Comparison of ENCODE assay signal across 19 cellular contexts in the genomic region with DNA sequence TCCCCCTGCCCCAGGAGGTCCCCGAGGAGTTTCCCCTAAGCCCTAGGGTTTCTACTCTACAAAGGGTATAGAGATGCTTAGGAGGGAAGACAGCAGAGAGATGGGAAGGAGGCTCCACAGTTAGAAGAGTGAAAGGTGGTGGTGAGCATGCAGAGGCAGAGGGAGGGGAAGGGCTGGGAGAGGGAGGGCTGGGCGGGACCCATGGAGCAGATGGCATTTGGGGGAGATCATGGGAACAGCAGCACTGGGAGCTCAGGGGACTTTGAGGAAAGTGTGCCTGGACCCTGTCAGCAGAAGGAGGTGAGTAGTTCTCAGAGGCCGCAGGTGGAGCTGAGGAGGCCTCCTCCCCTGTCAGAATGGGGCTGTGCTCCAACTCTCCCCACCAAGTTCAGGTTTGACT. TPM values are rescaled to one million over a fixed set of nuclear protein-coding genes. Genes with fewer than 3 reads are reported as not detected.
DNase-seq lines count a peak whose midpoint lies in the region; ATAC-seq lines count a peak whose summit lies in the region.
"Had no signal": no experiment of that assay in that cellular context is flagged by ENCODE, and none has a peak within 500 bp of the region (broad histone marks: within the 10 kb centered on the region; RNA-seq: fewer than 3 reads in every experiment).

No MANE protein-coding gene starts in this region.

- no peaks in the 10 kb centered on the region for H3K36me3 Mint-ChIP-seq in activated T-helper 1 cell treated with anti-CD3 and anti-CD28 coated beads, Interleukin-12 subunit alpha, Interleukin-12 subunit beta, Interleukin-2, Interleukin-4 antibody, amounts not matched to agents 30 ng/mL and 10 ng/mL and 1 ng/mL, durations not matched to agents 14 hours and 24 hours and 36 hours (ENCODE audit: low read depth)
- H3K36me3 Mint-ChIP-seq: CD4-positive, alpha-beta memory T cell had no signal

- WGBS in HUES64, result 59% methylated on average over 3 of the region's 3 CpGs

- H3K4me1 Mint-ChIP-seq in activated T-helper 1 cell treated with anti-CD3 and anti-CD28 coated beads, Interleukin-12 subunit alpha, Interleukin-12 subunit beta, Interleukin-2, Interleukin-4 antibody, amounts not matched to agents 30 ng/mL and 10 ng/mL and 1 ng/mL, durations not matched to agents 14 hours and 24 hours and 36 hours (ENCODE audit: low read depth), result no peaks in the 10 kb centered on the region

- no peak overlapping the region for H3K27ac Mint-ChIP-seq in activated T-helper 1 cell treated with anti-CD3 and anti-CD28 coated beads, Interleukin-12 subunit alpha, Interleukin-12 subunit beta, Interleukin-2, Interleukin-4 antibody, amounts not matched to agents 30 ng/mL and 10 ng/mL and 1 ng/mL, durations not matched to agents 14 hours and 24 hours and 36 hours
- H3K27ac Mint-ChIP-seq: CD4-positive, alpha-beta memory T cell had no signal

- H3K9ac ChIP-seq in HUES64 (ENCODE audit: low read depth, low read length) (no peak overlapping the region), duodenal mucosa (ENCODE audit: low read depth in 1 of 2, low read length in 2 of 2) (no peak overlapping the region), iPS-20b (ENCODE audit: low read depth, low read length) (no peak overlapping the region)
- H3K9ac ChIP-seq: BLaER1 had no signal

- H3K4me3 Mint-ChIP-seq in activated T-helper 1 cell treated with anti-CD3 and anti-CD28 coated beads, Interleukin-12 subunit alpha, Interleukin-12 subunit beta, Interleukin-2, Interleukin-4 antibody, amounts not matched to agents 30 ng/mL and 10 ng/mL and 1 ng/mL, durations not matched to agents 14 hours and 24 hours and 36 hours, result no peak overlapping the region
- H3K4me3 Mint-ChIP-seq: CD4-positive, alpha-beta memory T cell had no signal

- no peak overlapping the region for H3K4me3 ChIP-seq in H7 (ENCODE audit: insufficient read depth, low read depth, low read length)
- peak overlapping the region; percentile 44 for H3K4me3 ChIP-seq in HUES64 (ENCODE audit: low read length)
- H3K4me3 ChIP-seq in duodenal mucosa (ENCODE audit: low read depth in 1 of 2, low read length in 2 of 2), result peak overlapping the region; percentile 36 to 55
- H3K4me3 ChIP-seq in iPS-20b (ENCODE audit: low read length), result peak overlapping the region; percentile 55; the same call in 1 of the 2 replicates
- H3K4me3 ChIP-seq: A549, BLaER1, GM12878, HAP-1 had no signal

- H3K9me3 Mint-ChIP-seq in activated T-helper 1 cell treated with anti-CD3 and anti-CD28 coated beads, Interleukin-12 subunit alpha, Interleukin-12 subunit beta, Interleukin-2, Interleukin-4 antibody, amounts not matched to agents 30 ng/mL and 10 ng/mL and 1 ng/mL, durations not matched to agents 14 hours and 24 hours and 36 hours, result no peaks in the 10 kb centered on the region
- H3K9me3 Mint-ChIP-seq: CD4-positive, alpha-beta memory T cell had no signal

- H3K4me1 ChIP-seq in HUES64 (ENCODE audit: insufficient read depth, low read length), result no peaks in the 10 kb centered on the region
- peaks cover 25 to 31% of the 10 kb centered on the region in 2 donors for H3K4me1 ChIP-seq in duodenal mucosa (ENCODE audit: control insufficient read depth in 1 of 2, insufficient read depth in 2 of 2, low read length in 2 of 2)
- no peaks in the 10 kb centered on the region for H3K4me1 ChIP-seq in iPS-20b (ENCODE audit: insufficient read depth, low read length)
- H3K4me1 ChIP-seq: HAP-1 had no signal

- H3K27ac ChIP-seq in HUES64 (ENCODE audit: low read depth, low read length) (no peak overlapping the region), duodenal mucosa (ENCODE audit: low read depth, low read length) (no peak overlapping the region), iPS-20b (ENCODE audit: low read length) (no peak overlapping the region)
- H3K27ac ChIP-seq: A549, BLaER1, Peyer's patch had no signal

- H3K36me3 ChIP-seq in H7 (replicated peaks; ENCODE audit: control insufficient read depth, insufficient read depth, low read length) (no peaks in the 10 kb centered on the region), HUES64 (ENCODE audit: insufficient read depth, low read length) (no peaks in the 10 kb centered on the region), duodenal mucosa (ENCODE audit: control insufficient read depth in 1 of 2, insufficient read depth in 2 of 2, low read length in 2 of 2) (no peaks in the 10 kb centered on the region), iPS-20b (ENCODE audit: insufficient read depth, low read depth, low read length) (no peaks in the 10 kb centered on the region)
- H3K36me3 ChIP-seq: BLaER1, HAP-1, Peyer's patch had no signal

- ATAC-seq in GM18909 (IDR thresholded peaks at IDR 0.05; ENCODE audit: poor library complexity, unreplicated experiment), result no peak
- no peak for ATAC-seq in GM21390 (IDR thresholded peaks at IDR 0.05; ENCODE audit: unreplicated experiment)
- ATAC-seq: A549, GM12878 had no signal

- peak; percentile 60 for DNase-seq in H7
- DNase-seq in activated T-helper 1 cell treated with anti-CD3 and anti-CD28 coated beads, Interleukin-12 subunit alpha, Interleukin-12 subunit beta, Interleukin-2, Interleukin-4 antibody, amounts not matched to agents 30 ng/mL and 10 ng/mL and 1 ng/mL, durations not matched to agents 14 hours and 24 hours and 36 hours (ENCODE audit: low spot score), result no peak
- DNase-seq: CD4-positive, alpha-beta memory T cell; DMS153; EL; NCI-H1694; NCI-H2081 treated with DMSO at 0.1 percent for 48 hours; NCI-H2227 treated with DMSO at 0.1 percent for 48 hours; Peyer's patch had no signal

- H3K9me3 ChIP-seq in HUES64 (ENCODE audit: insufficient read depth, low read depth, low read length) (no peaks in the 10 kb centered on the region), duodenal mucosa (ENCODE audit: control insufficient read depth in 1 of 2, low read length in 2 of 2) (no peaks in the 10 kb centered on the region), iPS-20b (ENCODE audit: insufficient read depth, low read depth, low read length) (no peaks in the 10 kb centered on the region)
- H3K9me3 ChIP-seq: A549, BLaER1, HAP-1, Peyer's patch had no signal

- H3K27me3 ChIP-seq in H7 (ENCODE audit: control insufficient read depth, insufficient read depth, low read length) (peaks cover 60% of the 10 kb centered on the region), HUES64 (ENCODE audit: insufficient read depth, low read length) (peaks cover 82% of the 10 kb centered on the region), duodenal mucosa (ENCODE audit: control insufficient read depth in 1 of 2, insufficient read depth in 2 of 2, low read length in 2 of 2) (peaks cover 27 to 31% of the 10 kb centered on the region in 2 donors), iPS-20b (ENCODE audit: insufficient read depth, low read length) (peaks cover 95% of the 10 kb centered on the region)

- intact Hi-C loops in activated T-helper 1 cell treated with anti-CD3 and anti-CD28 coated beads, Interleukin-12 subunit alpha, Interleukin-12 subunit beta, Interleukin-2, Interleukin-4 antibody, amounts not matched to agents 30 ng/mL and 10 ng/mL and 1 ng/mL, durations not matched to agents 14 hours and 24 hours and 36 hours (cut with micrococcal nuclease), result no loop called here

- H3K27me3 Mint-ChIP-seq in activated T-helper 1 cell treated with anti-CD3 and anti-CD28 coated beads, Interleukin-12 subunit alpha, Interleukin-12 subunit beta, Interleukin-2, Interleukin-4 antibody, amounts not matched to agents 30 ng/mL and 10 ng/mL and 1 ng/mL, durations not matched to agents 14 hours and 24 hours and 36 hours (ENCODE audit: insufficient read depth), result peaks cover 63% of the 10 kb centered on the region

RNA-seq across cellular contexts. Expression of a gene that starts 0.7 kb away (rescaled TPM):
- total RNA-seq in H7 (2014; rRNA removed; shearing (Covaris generic)), result not detected in 2 replicates
- polyA plus RNA-seq in HUES64 (2013, experiment 1 of 2), result not detected
- polyA plus RNA-seq in HUES64 (2013, experiment 2 of 2), result not detected
- total RNA-seq in activated T-helper 1 cell treated with anti-CD3 and anti-CD28 coated beads, Interleukin-12 subunit alpha, Interleukin-12 subunit beta, Interleukin-2, Interleukin-4 antibody, amounts not matched to agents 30 ng/mL and 10 ng/mL and 1 ng/mL, durations not matched to agents 14 hours and 24 hours and 36 hours, result not detected in 2 replicates
- total RNA-seq: CD4-positive, alpha-beta memory T cell; GM12878; SK-MEL-5 had no signal
- polyA plus RNA-seq: A549; CD4-positive, alpha-beta memory T cell had no signal

RNA-seq across cellular contexts. Expression of a gene that starts 11.0 kb away (rescaled TPM):
- total RNA-seq in H7 (2014; rRNA removed; shearing (Covaris generic)), result not detected in 2 replicates
- not detected for polyA plus RNA-seq in HUES64 (2013, experiment 1 of 2)
- polyA plus RNA-seq in HUES64 (2013, experiment 2 of 2), result not detected
- total RNA-seq in activated T-helper 1 cell treated with anti-CD3 and anti-CD28 coated beads, Interleukin-12 subunit alpha, Interleukin-12 subunit beta, Interleukin-2, Interleukin-4 antibody, amounts not matched to agents 30 ng/mL and 10 ng/mL and 1 ng/mL, durations not matched to agents 14 hours and 24 hours and 36 hours, result not detected in 2 replicates
- total RNA-seq: CD4-positive, alpha-beta memory T cell; GM12878; SK-MEL-5 had no signal
- polyA plus RNA-seq: CD4-positive, alpha-beta memory T cell; GM12878 had no signal

RNA-seq across cellular contexts. Expression of a gene that starts 12.0 kb away (rescaled TPM):
- total RNA-seq in H7 (2014; rRNA removed; shearing (Covaris generic)), result 0.59 and 1.3 TPM in 2 replicates
- 0.75 TPM for polyA plus RNA-seq in HUES64 (2013, experiment 1 of 2)
- polyA plus RNA-seq in HUES64 (2013, experiment 2 of 2), result 1.0 TPM
- total RNA-seq in activated T-helper 1 cell treated with anti-CD3 and anti-CD28 coated beads, Interleukin-12 subunit alpha, Interleukin-12 subunit beta, Interleukin-2, Interleukin-4 antibody, amounts not matched to agents 30 ng/mL and 10 ng/mL and 1 ng/mL, durations not matched to agents 14 hours and 24 hours and 36 hours, result not detected in 2 replicates
- total RNA-seq: CD4-positive, alpha-beta memory T cell; SK-MEL-5 had no signal
- polyA plus RNA-seq: CD4-positive, alpha-beta memory T cell had no signal

RNA-seq across cellular contexts. Expression of a gene that starts 37.5 kb away (rescaled TPM):
- total RNA-seq in H7 (2014; rRNA removed; shearing (Covaris generic)), result 2.1 and 7.8 TPM in 2 replicates
- polyA plus RNA-seq in HUES64 (2013, experiment 1 of 2), result 2.7 TPM
- 3.7 TPM for polyA plus RNA-seq in HUES64 (2013, experiment 2 of 2)
- 0.29 and 0.31 TPM in 2 replicates for total RNA-seq in activated T-helper 1 cell treated with anti-CD3 and anti-CD28 coated beads, Interleukin-12 subunit alpha, Interleukin-12 subunit beta, Interleukin-2, Interleukin-4 antibody, amounts not matched to agents 30 ng/mL and 10 ng/mL and 1 ng/mL, durations not matched to agents 14 hours and 24 hours and 36 hours

RNA-seq across cellular contexts. Expression of a gene that starts 41.6 kb away (rescaled TPM):
- total RNA-seq in H7 (2014; rRNA removed; shearing (Covaris generic)), result 0.52 TPM in 1 of 2 replicates, not detected in the other
- polyA plus RNA-seq in HUES64 (2013, experiment 1 of 2), result 0.60 TPM
- 0.32 TPM for polyA plus RNA-seq in HUES64 (2013, experiment 2 of 2)
- total RNA-seq in activated T-helper 1 cell treated with anti-CD3 and anti-CD28 coated beads, Interleukin-12 subunit alpha, Interleukin-12 subunit beta, Interleukin-2, Interleukin-4 antibody, amounts not matched to agents 30 ng/mL and 10 ng/mL and 1 ng/mL, durations not matched to agents 14 hours and 24 hours and 36 hours, result not detected in 2 replicates
- total RNA-seq: CD4-positive, alpha-beta memory T cell; GM12878; SK-MEL-5 had no signal
- polyA plus RNA-seq: CD4-positive, alpha-beta memory T cell; GM12878 had no signal
